16 cellular contexts compared by ENCODE assay signal in the genomic region with DNA sequence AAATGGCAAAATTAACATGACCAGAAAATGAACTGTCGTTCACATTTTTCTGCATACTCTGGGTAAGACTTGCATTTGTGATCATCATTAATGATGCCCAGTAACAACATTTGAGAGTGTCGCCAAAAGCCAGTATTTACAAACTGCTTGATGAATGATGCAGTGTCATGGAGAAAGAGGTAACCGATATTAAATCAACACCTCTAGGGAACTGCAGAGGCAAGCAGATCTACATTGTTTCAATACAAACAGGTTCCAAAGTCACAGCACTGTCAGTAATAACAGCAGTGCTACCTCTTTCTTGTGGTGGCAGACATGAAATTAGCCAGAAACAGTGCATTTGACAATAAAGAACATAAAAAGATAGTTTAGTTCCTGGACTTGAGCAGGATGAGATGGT.
DNase-seq lines count a peak whose midpoint lies in the region; ATAC-seq, FAIRE-seq and TF ChIP-seq lines count a peak whose summit lies in the region.
"Had no signal": no experiment of that assay in that cellular context is flagged by ENCODE, and none has a peak within 500 bp of the region (broad histone marks: within the 10 kb centered on the region; RNA-seq: fewer than 3 reads in every experiment).

No MANE protein-coding gene starts in this region.

- H3K4me3 ChIP-seq in astrocyte (ENCODE audit: insufficient read depth, low read depth, low read length) = no peak overlapping the region

- H3K36me3 Mint-ChIP-seq in astrocyte (ENCODE audit: low read depth, unreplicated experiment) = no peaks in the 10 kb centered on the region
- H3K36me3 Mint-ChIP-seq: CD14-positive monocyte had no signal

- no peaks in the 10 kb centered on the region for H3K36me3 ChIP-seq in astrocyte (ENCODE audit: insufficient read depth, low read length)

- H2AFZ ChIP-seq in astrocyte (ENCODE audit: low read depth, low read length) = no peak overlapping the region

- H3K27me3 ChIP-seq in astrocyte (ENCODE audit: insufficient read depth, low read length) = no peaks in the 10 kb centered on the region

- H3K9me3 ChIP-seq in astrocyte (ENCODE audit: insufficient read depth, low read depth, low read length) = no peaks in the 10 kb centered on the region
- H3K9me3 ChIP-seq: Caco-2 had no signal

- DNase-seq in DMS153 (lab: John Stamatoyannopoulos, UW) (peak; percentile 80), GM12892 (ENCODE audit: insufficient read length) (no peak), NCI-H2196 treated with DMSO at 0.1 percent for 48 hours (lab: John Stamatoyannopoulos, UW; ENCODE audit: unreplicated experiment) (peak; percentile 29), astrocyte (ENCODE audit: low read depth) (no peak)
- DNase-seq in activated CD4-positive, alpha-beta T cell treated with anti-CD3 and anti-CD28 coated beads for 1 hour = no peak
- DNase-seq: ACHN, AML-193, Caco-2, DMS79, HCEC 1CT, NCI-H1694, NCI-H526 treated with DMSO at 0.1 percent for 48 hours had no signal

- peaks cover 6% of the 10 kb centered on the region for H3K4me1 Mint-ChIP-seq in astrocyte (ENCODE audit: low read depth, unreplicated experiment)

- no peak for TF ChIP-seq POLR2A in GM12892 (IDR thresholded peaks at IDR 0.05; ENCODE audit: low read depth, low read length)

- H4K20me1 ChIP-seq in astrocyte (ENCODE audit: insufficient read depth, low read length) = no peaks in the 10 kb centered on the region

- H3K4me1 ChIP-seq in astrocyte (ENCODE audit: insufficient read depth, low read length) = no peaks in the 10 kb centered on the region
- H3K4me1 ChIP-seq: Caco-2 had no signal

- H3K27ac ChIP-seq in astrocyte (ENCODE audit: low read depth, low read length) = no peak overlapping the region

- peak; percentile 44 for FAIRE-seq in GM12892 (lab: Jason Lieb, UNC)
- peak; percentile 17 for FAIRE-seq in astrocyte (lab: Jason Lieb, UNC)

- no peak overlapping the region for H3K4me3 Mint-ChIP-seq in astrocyte (ENCODE audit: unreplicated experiment)
- H3K4me3 Mint-ChIP-seq: CD14-positive monocyte; T-helper 2 cell treated with Interferon-gamma antibody and Interleukin-4, amounts not matched to agents 5 μg/mL and 100 μg/mL, for 36 hours had no signal

- TF ChIP-seq CTCF in astrocyte (IDR thresholded peaks at IDR 0.05; ENCODE audit: insufficient read depth, low read depth, low read length) = no peak

- ATAC-seq in GM19395 (IDR thresholded peaks at IDR 0.05; ENCODE audit: unreplicated experiment) (no peak), GM18519 (IDR thresholded peaks at IDR 0.05; ENCODE audit: low FRiP score, unreplicated experiment) (no peak)

- no peak overlapping the region for H3K4me2 ChIP-seq in astrocyte (ENCODE audit: low read length)

- no peak overlapping the region for H3K27ac Mint-ChIP-seq in astrocyte (ENCODE audit: unreplicated experiment)
- H3K27ac Mint-ChIP-seq: CD14-positive monocyte; T-helper 2 cell treated with Interferon-gamma antibody and Interleukin-4, amounts not matched to agents 5 μg/mL and 100 μg/mL, for 36 hours had no signal

- H3K9me3 Mint-ChIP-seq in astrocyte (ENCODE audit: unreplicated experiment) = no peaks in the 10 kb centered on the region
- H3K9me3 Mint-ChIP-seq: T-helper 2 cell treated with Interferon-gamma antibody and Interleukin-4, amounts not matched to agents 5 μg/mL and 100 μg/mL, for 36 hours had no signal

- no peaks in the 10 kb centered on the region for H3K79me2 ChIP-seq in astrocyte (ENCODE audit: insufficient read depth, low read length)

- H3K27me3 Mint-ChIP-seq in astrocyte (ENCODE audit: low read depth, unreplicated experiment) = peaks cover 13% of the 10 kb centered on the region

- H3K9ac ChIP-seq in astrocyte (ENCODE audit: low read length) = no peak overlapping the region

Comparison
In these comparisons a context has a peak if more than half of its experiments do, and no peak if none do; other contexts are left out.
1. DNase-seq: peak in DMS153 (single experiment) and NCI-H2196 treated with DMSO at 0.1 percent for 48 hours (single experiment); none in GM12892 (single experiment), astrocyte (single experiment) and activated CD4-positive, alpha-beta T cell treated with anti-CD3 and anti-CD28 coated beads for 1 hour (single experiment).